Comparison of ENCODE assay signal across 1 cellular context in the genomic region with DNA sequence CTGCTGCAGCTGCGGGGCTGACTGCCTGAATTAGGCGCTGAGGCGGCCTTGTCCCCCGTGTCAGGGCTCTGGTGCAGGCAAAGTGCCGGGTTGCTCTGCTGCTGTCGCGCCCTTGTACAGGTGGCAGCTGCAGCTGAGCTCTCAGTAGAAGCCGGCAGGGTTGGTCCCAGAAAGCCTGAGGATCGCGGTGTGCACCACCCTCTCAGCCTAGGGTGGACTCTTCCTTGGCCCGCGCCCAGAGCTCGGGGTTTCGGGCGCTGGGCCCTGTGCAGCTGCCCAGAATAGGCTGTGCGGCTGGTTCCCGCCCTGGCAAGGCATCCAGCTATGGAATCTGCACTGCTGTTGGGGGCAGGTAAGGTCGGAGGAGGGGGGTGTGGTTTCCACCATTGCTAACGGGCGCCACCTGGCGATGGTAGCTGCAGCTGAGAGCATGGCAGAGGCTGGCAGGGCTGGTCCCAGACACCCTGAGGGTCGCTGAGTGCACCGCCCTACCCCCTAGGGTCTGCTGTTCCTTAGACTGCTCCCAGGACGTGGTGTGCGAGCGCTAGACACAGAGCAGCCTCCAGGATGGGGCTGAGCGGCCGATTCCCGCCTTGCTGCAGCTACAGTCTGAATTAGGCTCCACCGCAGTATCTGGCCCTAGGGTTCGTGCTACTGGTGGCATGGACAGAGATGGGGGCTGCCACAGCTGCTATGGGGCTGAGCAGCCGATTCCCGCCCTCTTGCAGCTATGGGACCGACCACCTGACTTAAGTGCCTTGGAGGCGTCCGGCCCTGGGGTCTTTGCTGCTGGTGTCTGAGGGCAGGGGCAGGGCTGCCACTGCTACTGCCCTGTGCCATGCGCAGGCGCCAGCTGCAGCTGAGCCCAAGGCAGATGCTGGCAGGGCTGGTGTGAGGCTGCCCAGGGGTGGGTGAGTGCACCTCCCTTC.
TF ChIP-seq lines count a peak whose summit lies in the region.
"Not testable (repeated sequence)": the region's sequence is repeated elsewhere in the genome, so short reads cannot be mapped to it uniquely, and the experiment has no call there.

No MANE protein-coding gene starts in this region.

TF ChIP-seq in HepG2, 621 proteins besides CTCF, POLR2A, EP300 and RAD21 (continued from another document):
- TF ChIP-seq PATZ1 (CRISPR knock-in tag; IDR thresholded peaks at IDR 0.05) (peak; percentile 63; the same call in 1 of the 2 replicates), ZNF556 (CRISPR knock-in tag; IDR thresholded peaks at IDR 0.05; ENCODE audit: borderline replicate concordance) (0 out of 2 replicates have a peak, but pooled peaks have one; percentile 30), PRDM10 (CRISPR knock-in tag; IDR thresholded peaks at IDR 0.05; ENCODE audit: low read depth) (0 out of 2 replicates have a peak, but pooled peaks have one; percentile 29), ZBTB7A (CRISPR knock-in tag; IDR thresholded peaks at IDR 0.05) (peak; percentile 69; the same call in 1 of the 2 replicates), LCORL (CRISPR knock-in tag; IDR thresholded peaks at IDR 0.05) (peak; percentile 44; the same call in 1 of the 2 replicates), ZSCAN31 (CRISPR knock-in tag; IDR thresholded peaks at IDR 0.05; ENCODE audit: low read depth) (0 out of 2 replicates have a peak, but pooled peaks have one; percentile 5), HDAC1 (CRISPR knock-in tag; IDR thresholded peaks at IDR 0.05) (peak; percentile 40; the same call in 1 of the 2 replicates), ZBTB42 (CRISPR knock-in tag; IDR thresholded peaks at IDR 0.05) (peak; percentile 44; the same call in 1 of the 2 replicates), RXRA (CRISPR knock-in tag; IDR thresholded peaks at IDR 0.05) (peak; percentile 96), HIC2 (CRISPR knock-in tag; IDR thresholded peaks at IDR 0.05; ENCODE audit: low read depth) (peak; percentile 94), ZNF776 (CRISPR knock-in tag; IDR thresholded peaks at IDR 0.05) (peak; percentile 76; the same call in 1 of the 2 replicates), ZC3H13 (CRISPR knock-in tag; IDR thresholded peaks at IDR 0.05) (0 out of 2 replicates have a peak, but pooled peaks have one; percentile 23)
- not testable (repeated sequence) for TF ChIP-seq LCORL (IDR thresholded peaks at IDR 0.05)
- TF ChIP-seq, protein P1, sequence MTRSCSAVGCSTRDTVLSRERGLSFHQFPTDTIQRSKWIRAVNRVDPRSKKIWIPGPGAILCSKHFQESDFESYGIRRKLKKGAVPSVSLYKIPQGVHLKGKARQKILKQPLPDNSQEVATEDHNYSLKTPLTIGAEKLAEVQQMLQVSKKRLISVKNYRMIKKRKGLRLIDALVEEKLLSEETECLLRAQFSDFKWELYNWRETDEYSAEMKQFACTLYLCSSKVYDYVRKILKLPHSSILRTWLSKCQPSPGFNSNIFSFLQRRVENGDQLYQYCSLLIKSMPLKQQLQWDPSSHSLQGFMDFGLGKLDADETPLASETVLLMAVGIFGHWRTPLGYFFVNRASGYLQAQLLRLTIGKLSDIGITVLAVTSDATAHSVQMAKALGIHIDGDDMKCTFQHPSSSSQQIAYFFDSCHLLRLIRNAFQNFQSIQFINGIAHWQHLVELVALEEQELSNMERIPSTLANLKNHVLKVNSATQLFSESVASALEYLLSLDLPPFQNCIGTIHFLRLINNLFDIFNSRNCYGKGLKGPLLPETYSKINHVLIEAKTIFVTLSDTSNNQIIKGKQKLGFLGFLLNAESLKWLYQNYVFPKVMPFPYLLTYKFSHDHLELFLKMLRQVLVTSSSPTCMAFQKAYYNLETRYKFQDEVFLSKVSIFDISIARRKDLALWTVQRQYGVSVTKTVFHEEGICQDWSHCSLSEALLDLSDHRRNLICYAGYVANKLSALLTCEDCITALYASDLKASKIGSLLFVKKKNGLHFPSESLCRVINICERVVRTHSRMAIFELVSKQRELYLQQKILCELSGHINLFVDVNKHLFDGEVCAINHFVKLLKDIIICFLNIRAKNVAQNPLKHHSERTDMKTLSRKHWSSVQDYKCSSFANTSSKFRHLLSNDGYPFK (CRISPR knock-in tag; IDR thresholded peaks at IDR 0.05; ENCODE audit: borderline replicate concordance), result peak; percentile 51; the same call in 1 of the 2 replicates
- TF ChIP-seq, protein P2, sequence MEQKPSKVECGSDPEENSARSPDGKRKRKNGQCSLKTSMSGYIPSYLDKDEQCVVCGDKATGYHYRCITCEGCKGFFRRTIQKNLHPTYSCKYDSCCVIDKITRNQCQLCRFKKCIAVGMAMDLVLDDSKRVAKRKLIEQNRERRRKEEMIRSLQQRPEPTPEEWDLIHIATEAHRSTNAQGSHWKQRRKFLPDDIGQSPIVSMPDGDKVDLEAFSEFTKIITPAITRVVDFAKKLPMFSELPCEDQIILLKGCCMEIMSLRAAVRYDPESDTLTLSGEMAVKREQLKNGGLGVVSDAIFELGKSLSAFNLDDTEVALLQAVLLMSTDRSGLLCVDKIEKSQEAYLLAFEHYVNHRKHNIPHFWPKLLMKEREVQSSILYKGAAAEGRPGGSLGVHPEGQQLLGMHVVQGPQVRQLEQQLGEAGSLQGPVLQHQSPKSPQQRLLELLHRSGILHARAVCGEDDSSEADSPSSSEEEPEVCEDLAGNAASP (CRISPR knock-in tag; IDR thresholded peaks at IDR 0.05; ENCODE audit: borderline replicate concordance), result peak; percentile 93; the same call in 1 of the 2 replicates
